ENCODE assay signal across 8 cellular contexts in genomic region chr1:153509729-153510354, GRCh38. TPM values are rescaled to one million over a fixed set of nuclear protein-coding genes. Genes with fewer than 3 reads are reported as not detected.
DNase-seq lines count a peak whose midpoint lies in the region; ATAC-seq, FAIRE-seq and TF ChIP-seq lines count a peak whose summit lies in the region.

No MANE protein-coding gene starts in this region.

- no peaks in the 10 kb centered on the region for H3K27me3 ChIP-seq in GM12878 (replicated peaks in 1 of 2; ENCODE audit: control insufficient read depth in 2 of 2, insufficient read depth in 2 of 2, low read length in 1 of 2)
- H3K27me3 ChIP-seq in mesenchymal stem cell (ENCODE audit: control insufficient read depth in 1 of 2, insufficient read depth in 1 of 2, low read length in 2 of 2) = no peaks in the 10 kb centered on the region
- no peaks in the 10 kb centered on the region for H3K27me3 ChIP-seq in suprapubic skin
- H3K27me3 ChIP-seq in neuronal stem cell (ENCODE audit: control insufficient read depth in 3 of 3, insufficient read depth in 3 of 3, low read depth in 1 of 3, low read length in 3 of 3) = peaks cover 0 to 14% (median 0%) of the 10 kb centered on the region in 3 experiments

- ATAC-seq in GM12878 (peak; percentile 89), GM21529 (IDR thresholded peaks at IDR 0.05; ENCODE audit: unreplicated experiment) (no peak)

- H4K8ac ChIP-seq in mesenchymal stem cell (ENCODE audit: low read length) (no peak overlapping the region), neuronal stem cell (ENCODE audit: low read depth, low read length) (no peak overlapping the region)

- H3K18ac ChIP-seq in mesenchymal stem cell (ENCODE audit: low read depth in 1 of 2, low read length in 2 of 2) (no peak overlapping the region), neuronal stem cell (ENCODE audit: low read length) (no peak overlapping the region)

- H2BK5ac ChIP-seq in mesenchymal stem cell (ENCODE audit: low read depth, low read length, poor library complexity, severe bottlenecking) = no peak overlapping the region
- H2BK5ac ChIP-seq in neuronal stem cell (ENCODE audit: low read length) = no peak overlapping the region

- H3K4me3 ChIP-seq in LNCaP clone FGC (ENCODE audit: low read depth, low read length) (no peak overlapping the region), GM12878 (no peak overlapping the region), mesenchymal stem cell (ENCODE audit: insufficient read depth in 1 of 2, low read depth in 1 of 2, low read length in 2 of 2) (no peak overlapping the region), suprapubic skin (no peak overlapping the region), neuronal stem cell (ENCODE audit: low read length in 2 of 2) (no peak overlapping the region)

- TF ChIP-seq EP300 in GM12878 (IDR thresholded peaks at IDR 0.05; ENCODE audit: borderline replicate concordance in 1 of 2, control insufficient read depth in 1 of 2, low read depth in 2 of 2, low read length in 2 of 2) (no peak), suprapubic skin (IDR thresholded peaks at IDR 0.05) (no peak)

- H2AK5ac ChIP-seq in mesenchymal stem cell (ENCODE audit: low read length, severe bottlenecking) (no peak overlapping the region), neuronal stem cell (ENCODE audit: low read depth, low read length) (no peak overlapping the region)

- H3K4me2 ChIP-seq in GM12878 (ENCODE audit: control insufficient read depth, insufficient read depth) = no peak overlapping the region
- no peak overlapping the region for H3K4me2 ChIP-seq in mesenchymal stem cell (ENCODE audit: low read length, poor library complexity, severe bottlenecking)
- H3K4me2 ChIP-seq in neuronal stem cell (ENCODE audit: insufficient read depth, low read length, poor library complexity, severe bottlenecking) = no peak overlapping the region

- peak overlapping the region in 1 of 2 experiments; percentile 75 for H2BK12ac ChIP-seq in mesenchymal stem cell (ENCODE audit: low read length in 2 of 2)
- no peak overlapping the region for H2BK12ac ChIP-seq in neuronal stem cell (ENCODE audit: low read length)

- no peaks in the 10 kb centered on the region for H3K79me2 ChIP-seq in GM12878 (ENCODE audit: control insufficient read depth, insufficient read depth, low read length)

- 1% methylated on average over 4 of the region's 4 CpGs for WGBS in GM12878 (ENCODE audit: insufficient coverage, insufficient replicate concordance, low lambda C conversion rate, missing lambda C conversion rate)
- 36% methylated on average over 3 of the region's 4 CpGs for WGBS in mesenchymal stem cell
- 59% methylated on average over 4 of the region's 4 CpGs for WGBS in suprapubic skin
- WGBS in neuronal stem cell (ENCODE audit: extremely low coverage in 2 of 2, insufficient read length in 2 of 2, insufficient replicate concordance in 1 of 2), 2 donors = no CpG with 5 or more reads among the region's 4 CpGs

- H3K9me3 ChIP-seq in GM12878 (replicated peaks; ENCODE audit: control insufficient read depth, insufficient read depth, low read length) (no peaks in the 10 kb centered on the region), mesenchymal stem cell (ENCODE audit: control insufficient read depth, low read length) (no peaks in the 10 kb centered on the region), suprapubic skin (no peaks in the 10 kb centered on the region), neuronal stem cell (replicated peaks in 1 of 2; ENCODE audit: control insufficient read depth in 2 of 2, insufficient read depth in 1 of 2, low read depth in 1 of 2, low read length in 2 of 2) (peaks cover 0 to 1% of the 10 kb centered on the region in 2 donors)

- FAIRE-seq in TTC549 (lab: Jason Lieb, UNC) (peak; percentile 69), GM12878 (lab: Jason Lieb, UNC) (peak; percentile 80)

- H2BK15ac ChIP-seq in mesenchymal stem cell (ENCODE audit: low read depth, poor library complexity, severe bottlenecking) (no peak overlapping the region), neuronal stem cell (ENCODE audit: low read length) (no peak overlapping the region)

- SMC1A ChIA-PET in GM12878 (lab: Charles Lee; ENCODE audit: uncharacterized antibody, unreplicated experiment) = interaction anchor here (0.9 to 3.7 kb wide), 17 partner anchors 11 to 235 kb away, joined by 3 to 41 read pairs (median 9); partner anchors contain the start of gene S100A6

- TF ChIP-seq POLR2A in GM12878 (IDR thresholded peaks at IDR 0.05; ENCODE audit: low read depth, low read length) = no peak
- TF ChIP-seq POLR2A in suprapubic skin (IDR thresholded peaks at IDR 0.05) = no peak

- H3K23ac ChIP-seq in mesenchymal stem cell (ENCODE audit: low read length in 2 of 2) (no peak overlapping the region), neuronal stem cell (ENCODE audit: low read depth, low read length, poor library complexity) (no peak overlapping the region)

- H3K36me3 ChIP-seq in GM12878 (ENCODE audit: control insufficient read depth in 2 of 2, insufficient read depth in 2 of 2, low read length in 1 of 2) (no peaks in the 10 kb centered on the region), mesenchymal stem cell (ENCODE audit: control insufficient read depth in 1 of 2, insufficient read depth in 2 of 2, low read depth in 1 of 2, low read length in 2 of 2) (no peaks in the 10 kb centered on the region), suprapubic skin (no peaks in the 10 kb centered on the region), neuronal stem cell (replicated peaks in 1 of 2; ENCODE audit: control insufficient read depth in 2 of 2, insufficient read depth in 2 of 2, low read length in 2 of 2) (no peaks in the 10 kb centered on the region)

- no peaks in the 10 kb centered on the region for H4K20me1 ChIP-seq in GM12878 (ENCODE audit: control insufficient read depth, insufficient read depth)

- POLR2A ChIA-PET in GM12878 (lab: Charles Lee) = no interaction called here

- TF ChIP-seq CTCF in LNCaP clone FGC (IDR thresholded peaks at IDR 0.05; ENCODE audit: control insufficient read depth, extremely low read depth, insufficient read depth) (peak; percentile 70), GM12878 (IDR thresholded peaks at IDR 0.05 in 2 of 3, conservative IDR thresholded peaks at IDR 0.05 in 1 of 3; ENCODE audit: control insufficient read depth in 2 of 3, extremely low read depth in 1 of 3, insufficient read depth in 1 of 3, low read depth in 3 of 3, low read length in 3 of 3) (peak; percentile 78 to 86 (median 82)), suprapubic skin (IDR thresholded peaks at IDR 0.05) (peak; percentile 28 to 45)

- H4K91ac ChIP-seq in mesenchymal stem cell (ENCODE audit: low read length) (no peak overlapping the region), neuronal stem cell (ENCODE audit: low read depth, low read length, poor library complexity) (no peak overlapping the region)

- no peak overlapping the region for H3K14ac ChIP-seq in mesenchymal stem cell (ENCODE audit: low read length in 2 of 2)
- no peak overlapping the region for H3K14ac ChIP-seq in neuronal stem cell (ENCODE audit: low read length)

- in situ Hi-C loops in GM12878 (cut with MboI) = loop anchor here (5.0 to 10.0 kb wide), 2 partner anchors 52 to 485 kb away; partner anchors contain the start of gene RPS27

- H3K4me1 ChIP-seq in GM12878 (ENCODE audit: control insufficient read depth, insufficient read depth, low read length) = no peaks in the 10 kb centered on the region
- peaks cover 20% of the 10 kb centered on the region for H3K4me1 ChIP-seq in mesenchymal stem cell (ENCODE audit: control insufficient read depth, insufficient read depth, low read depth, low read length)
- peaks cover 31% of the 10 kb centered on the region for H3K4me1 ChIP-seq in suprapubic skin
- H3K4me1 ChIP-seq in neuronal stem cell (ENCODE audit: control insufficient read depth in 2 of 2, insufficient read depth in 1 of 2, low read depth in 1 of 2, low read length in 2 of 2) = no peaks in the 10 kb centered on the region

- H3K79me1 ChIP-seq in mesenchymal stem cell (replicated peaks; ENCODE audit: low read length, poor library complexity, severe bottlenecking) (no peaks in the 10 kb centered on the region), neuronal stem cell (ENCODE audit: low read depth, low read length) (no peaks in the 10 kb centered on the region)

- no TSS peak for BruUV-seq in GM12878 (replicated peaks; lab: Mats Ljungman, UMichigan)

- DNase-seq in Daoy (ENCODE audit: low read depth) (peak; percentile 67), LNCaP clone FGC (ENCODE audit: low read depth) (no peak), GM12878 (ENCODE audit: low read depth, low spot score) (no peak), mesenchymal stem cell (peak; percentile 43), suprapubic skin (ENCODE audit: low spot score in 2 of 2) (peak in 1 of 2 donors; percentile 78), neuronal stem cell (ENCODE audit: low spot score) (no peak)

- no peak overlapping the region for H3K9ac ChIP-seq in GM12878 (ENCODE audit: control insufficient read depth, insufficient read depth, low read length)
- H3K9ac ChIP-seq in mesenchymal stem cell (ENCODE audit: low read length) = no peak overlapping the region
- no peak overlapping the region for H3K9ac ChIP-seq in neuronal stem cell (ENCODE audit: low read depth, low read length, poor library complexity)

- CTCF ChIA-PET in GM12878 (lab: Yijun Ruan, JAX) = interaction anchor here (0.6 to 7.3 kb wide), 31 partner anchors 8 to 1116 kb away, joined by 3 to 191 read pairs (median 7); partner anchors contain the start of genes CHTOP, JTB, S100A1 and S100A13

- peak; percentile 63 for TF ChIP-seq RAD21 in GM12878 (IDR thresholded peaks at IDR 0.05; ENCODE audit: insufficient read depth, low read depth, low read length)

- RAD21 ChIA-PET in GM12878 (lab: Charles Lee; ENCODE audit: unreplicated experiment) = interaction anchor here (1.2 to 4.5 kb wide), 4 partner anchors 22 to 63 kb away, joined by 5 to 59 read pairs (median 26); partner anchors contain the start of gene S100A2

- H3K27ac ChIP-seq in GM12878 (ENCODE audit: control insufficient read depth, insufficient read depth) (no peak overlapping the region), mesenchymal stem cell (ENCODE audit: low read length, poor library complexity, severe bottlenecking) (no peak overlapping the region), suprapubic skin (no peak overlapping the region), neuronal stem cell (replicated peaks; ENCODE audit: low read length) (no peak overlapping the region)

- no peak overlapping the region for H2AFZ ChIP-seq in GM12878 (ENCODE audit: control insufficient read depth, low read depth, low read length)
- H2AFZ ChIP-seq in mesenchymal stem cell (ENCODE audit: low read depth, low read length) = no peak overlapping the region
- no peak overlapping the region for H2AFZ ChIP-seq in neuronal stem cell (ENCODE audit: low read length)

- intact Hi-C loops in GM12878 (cut with micrococcal nuclease; ENCODE audit: unreplicated experiment) = loop anchor here (2.0 to 5.0 kb wide), 3 partner anchors 107 to 237 kb away; partner anchors contain the start of genes ILF2 and S100A14

- H2BK120ac ChIP-seq in mesenchymal stem cell (ENCODE audit: low read depth, low read length) = no peak overlapping the region
- no peak overlapping the region for H2BK120ac ChIP-seq in neuronal stem cell (ENCODE audit: low read depth, low read length)

- no peak overlapping the region for H3K4ac ChIP-seq in mesenchymal stem cell (ENCODE audit: low read depth in 1 of 2, low read length in 2 of 2)
- no peak overlapping the region for H3K4ac ChIP-seq in neuronal stem cell (ENCODE audit: low read length)

RNA-seq across cellular contexts. Expression of gene S100A6, which starts 25.9 kb away (rescaled TPM):
- total RNA-seq in Daoy (2014; rRNA removed; shearing (Covaris generic)) = 428 and 491 TPM in 2 replicates
- 1.7 and 5.0 TPM in 2 replicates for total RNA-seq in GM12878 (2013; cell fraction: nucleolus; rRNA removed)
- total RNA-seq in GM12878 (2014; rRNA removed) (44.6 and 48.4 TPM in 2 replicates), GM12878 (2014; rRNA removed; fragmentation: Illumina TruSeq; extraction: Trizol) (45.7 and 46.9 TPM in 2 replicates), GM12878 (2021) (54.6 and 55.4 TPM in 2 replicates), suprapubic skin (100 to 1,000 TPM; 135 to 264 (median 241) TPM)
- 8.1 TPM for polyA plus RNA-seq in GM12878 (2011; ENCODE audit: low read depth)
- polyA plus RNA-seq in GM12878 (2011; rRNA removed) (5.3 and 7.2 TPM in 2 replicates), GM12878 (2014; fragmentation: Illumina TruSeq; extraction: Trizol) (10.5 and 15.0 TPM in 2 replicates), GM12878 (2014; fragmentation: Nextera tagmentation; extraction: Ambion mirVana) (100 to 1,000 TPM; 109 to 121 TPM), GM12878 (2014; rRNA removed) (59.1 and 60.2 TPM in 2 replicates), GM12878 (2016; fragmentation: Nextera tagmentation; extraction: Ambion mirVana) (10 to 100 TPM; 28.8 to 32.3 TPM)
- polyA plus RNA-seq in GM12878 (2011; cell fraction: cytosol; rRNA removed) = 6.2 and 11.8 TPM in 2 replicates
- polyA plus RNA-seq in GM12878 (2011; cell fraction: nucleus; rRNA removed) = 2.4 and 9.4 TPM in 2 replicates
- polyA plus RNA-seq in GM12878 (2012) = 11.8 and 23.8 TPM in 2 replicates
- polyA minus RNA-seq in GM12878 (2011; rRNA and poly(A)+ RNA removed) = 3.4 and 7.7 TPM in 2 replicates
- 33.4 and 45.6 TPM in 2 replicates for polyA minus RNA-seq in GM12878 (2011; cell fraction: cytosol; rRNA and poly(A)+ RNA removed)
- 7.1 and 7.4 TPM in 2 replicates for polyA minus RNA-seq in GM12878 (2011; cell fraction: nucleus; rRNA and poly(A)+ RNA removed)
- 1,233 TPM for polyA plus RNA-seq in mesenchymal stem cell (2013, experiment 1 of 2)
- polyA plus RNA-seq in mesenchymal stem cell (2013, experiment 2 of 2) = 1,286 TPM
- polyA plus RNA-seq in neuronal stem cell (2013, experiment 1 of 2) = 17.2 TPM
- polyA plus RNA-seq in neuronal stem cell (2013, experiment 2 of 2) = 17.4 TPM

RNA-seq across cellular contexts. Expression of gene S100A5, which starts 30.9 kb away (rescaled TPM):
- 0.34 TPM in 1 of 2 replicates, not detected in the other for total RNA-seq in Daoy (2014; rRNA removed; shearing (Covaris generic))
- not detected in 2 replicates for total RNA-seq in GM12878 (2013; cell fraction: nucleolus; rRNA removed)
- not detected in 2 replicates for total RNA-seq in GM12878 (2014; rRNA removed)
- total RNA-seq in GM12878 (2014; rRNA removed; fragmentation: Illumina TruSeq; extraction: Trizol) = 0.63 TPM in 1 of 2 replicates, not detected in the other
- 0.45 and 0.49 TPM in 2 replicates for total RNA-seq in GM12878 (2021)
- polyA plus RNA-seq in GM12878 (2011; ENCODE audit: low read depth) = not detected
- polyA plus RNA-seq in GM12878 (2011; rRNA removed) = not detected in 2 replicates
- polyA plus RNA-seq in GM12878 (2011; cell fraction: cytosol; rRNA removed) = 0.22 TPM in 1 of 2 replicates, not detected in the other
- not detected in 2 replicates for polyA plus RNA-seq in GM12878 (2011; cell fraction: nucleus; rRNA removed)
- polyA plus RNA-seq in GM12878 (2012) = 0.83 TPM in 1 of 2 replicates, not detected in the other
- not detected in 2 replicates for polyA plus RNA-seq in GM12878 (2014; fragmentation: Illumina TruSeq; extraction: Trizol)
- polyA plus RNA-seq in GM12878 (2014; fragmentation: Nextera tagmentation; extraction: Ambion mirVana) = under 1 TPM; 0.47 to 0.75 TPM
- polyA plus RNA-seq in GM12878 (2014; rRNA removed) = 0.28 TPM in 1 of 2 replicates, not detected in the other
- not detected for polyA plus RNA-seq in GM12878 (2016; fragmentation: Nextera tagmentation; extraction: Ambion mirVana)
- polyA minus RNA-seq in GM12878 (2011; rRNA and poly(A)+ RNA removed) = not detected in 2 replicates
- not detected in 2 replicates for polyA minus RNA-seq in GM12878 (2011; cell fraction: cytosol; rRNA and poly(A)+ RNA removed)
- not detected in 2 replicates for polyA minus RNA-seq in GM12878 (2011; cell fraction: nucleus; rRNA and poly(A)+ RNA removed)
- polyA plus RNA-seq in mesenchymal stem cell (2013, experiment 1 of 2) = 0.08 TPM
- not detected for polyA plus RNA-seq in mesenchymal stem cell (2013, experiment 2 of 2)
- not detected for total RNA-seq in suprapubic skin
- not detected for polyA plus RNA-seq in neuronal stem cell (2013, experiment 1 of 2)
- not detected for polyA plus RNA-seq in neuronal stem cell (2013, experiment 2 of 2)

RNA-seq across cellular contexts. Expression of gene S100A4, which starts 35.8 kb away (rescaled TPM):
- total RNA-seq in Daoy (2014; rRNA removed; shearing (Covaris generic)) = 15.7 and 20.6 TPM in 2 replicates
- total RNA-seq in GM12878 (2013; cell fraction: nucleolus; rRNA removed) = 3.0 and 3.6 TPM in 2 replicates
- total RNA-seq in GM12878 (2014; rRNA removed) = 19.9 and 25.9 TPM in 2 replicates
- 26.2 and 30.4 TPM in 2 replicates for total RNA-seq in GM12878 (2014; rRNA removed; fragmentation: Illumina TruSeq; extraction: Trizol)
- 29.5 and 34.0 TPM in 2 replicates for total RNA-seq in GM12878 (2021)
- 13.4 TPM for polyA plus RNA-seq in GM12878 (2011; ENCODE audit: low read depth)
- 10.3 and 14.2 TPM in 2 replicates for polyA plus RNA-seq in GM12878 (2011; rRNA removed)
- 15.2 and 20.3 TPM in 2 replicates for polyA plus RNA-seq in GM12878 (2011; cell fraction: cytosol; rRNA removed)
- polyA plus RNA-seq in GM12878 (2011; cell fraction: nucleus; rRNA removed) = 6.0 and 9.9 TPM in 2 replicates
- 7.0 and 13.3 TPM in 2 replicates for polyA plus RNA-seq in GM12878 (2012)
- polyA plus RNA-seq in GM12878 (2014; fragmentation: Illumina TruSeq; extraction: Trizol) = 26.2 and 28.4 TPM in 2 replicates
- 100 to 1,000 TPM in 1 of 2 experiments, 10 to 100 TPM in 1; 73.9 to 104 TPM for polyA plus RNA-seq in GM12878 (2014; fragmentation: Nextera tagmentation; extraction: Ambion mirVana)
- 43.8 and 45.8 TPM in 2 replicates for polyA plus RNA-seq in GM12878 (2014; rRNA removed)
- polyA plus RNA-seq in GM12878 (2016; fragmentation: Nextera tagmentation; extraction: Ambion mirVana) = 1 to 10 TPM; 4.3 to 9.9 TPM
- polyA minus RNA-seq in GM12878 (2011; rRNA and poly(A)+ RNA removed) = 2.9 and 9.0 TPM in 2 replicates
- 9.4 and 9.9 TPM in 2 replicates for polyA minus RNA-seq in GM12878 (2011; cell fraction: cytosol; rRNA and poly(A)+ RNA removed)
- 1.5 and 1.7 TPM in 2 replicates for polyA minus RNA-seq in GM12878 (2011; cell fraction: nucleus; rRNA and poly(A)+ RNA removed)
- polyA plus RNA-seq in mesenchymal stem cell (2013, experiment 1 of 2) = 636 TPM
- polyA plus RNA-seq in mesenchymal stem cell (2013, experiment 2 of 2) = 654 TPM
- total RNA-seq in suprapubic skin = 100 to 1,000 TPM in 3 of 4 donors, 10 to 100 TPM in 1; 89.3 to 229 (median 175) TPM
- 51.2 TPM for polyA plus RNA-seq in neuronal stem cell (2013, experiment 1 of 2)
- 52.2 TPM for polyA plus RNA-seq in neuronal stem cell (2013, experiment 2 of 2)

RNA-seq across cellular contexts. Expression of gene S100A3, which starts 39.2 kb away (rescaled TPM):
- 9.0 and 12.2 TPM in 2 replicates for total RNA-seq in Daoy (2014; rRNA removed; shearing (Covaris generic))
- total RNA-seq in GM12878 (2013; cell fraction: nucleolus; rRNA removed) = not detected in 2 replicates
- total RNA-seq in GM12878 (2014; rRNA removed) = not detected in 2 replicates
- not detected in 2 replicates for total RNA-seq in GM12878 (2014; rRNA removed; fragmentation: Illumina TruSeq; extraction: Trizol)
- 0.29 TPM in 1 of 2 replicates, not detected in the other for total RNA-seq in GM12878 (2021)
- polyA plus RNA-seq in GM12878 (2011; ENCODE audit: low read depth) = not detected
- 0.32 and 0.45 TPM in 2 replicates for polyA plus RNA-seq in GM12878 (2011; rRNA removed)
- polyA plus RNA-seq in GM12878 (2011; cell fraction: cytosol; rRNA removed) = 0.39 and 0.57 TPM in 2 replicates
- polyA plus RNA-seq in GM12878 (2011; cell fraction: nucleus; rRNA removed) = not detected in 2 replicates
- not detected in 2 replicates for polyA plus RNA-seq in GM12878 (2012)
- polyA plus RNA-seq in GM12878 (2014; fragmentation: Illumina TruSeq; extraction: Trizol) = not detected in 2 replicates
- not detected for polyA plus RNA-seq in GM12878 (2014; fragmentation: Nextera tagmentation; extraction: Ambion mirVana)
- 0.32 TPM in 1 of 2 replicates, not detected in the other for polyA plus RNA-seq in GM12878 (2014; rRNA removed)
- polyA plus RNA-seq in GM12878 (2016; fragmentation: Nextera tagmentation; extraction: Ambion mirVana) = not detected
- polyA minus RNA-seq in GM12878 (2011; rRNA and poly(A)+ RNA removed) = 1.2 TPM in 1 of 2 replicates, not detected in the other
- not detected in 2 replicates for polyA minus RNA-seq in GM12878 (2011; cell fraction: cytosol; rRNA and poly(A)+ RNA removed)
- not detected in 2 replicates for polyA minus RNA-seq in GM12878 (2011; cell fraction: nucleus; rRNA and poly(A)+ RNA removed)
- polyA plus RNA-seq in mesenchymal stem cell (2013, experiment 1 of 2) = 17.9 TPM
- 18.8 TPM for polyA plus RNA-seq in mesenchymal stem cell (2013, experiment 2 of 2)
- total RNA-seq in suprapubic skin = 100 to 1,000 TPM in 1 of 4 donors, 10 to 100 TPM in 2, not detected in 1; 42.6 to 342 (median 88.0) TPM
- polyA plus RNA-seq in neuronal stem cell (2013, experiment 1 of 2) = 0.07 TPM
- 0.15 TPM for polyA plus RNA-seq in neuronal stem cell (2013, experiment 2 of 2)

RNA-seq across cellular contexts. Expression of gene S100A7, which starts 49.4 kb away (rescaled TPM):
- total RNA-seq in Daoy (2014; rRNA removed; shearing (Covaris generic)) = not detected in 2 replicates
- not detected in 2 replicates for total RNA-seq in GM12878 (2013; cell fraction: nucleolus; rRNA removed)
- total RNA-seq in GM12878 (2014; rRNA removed) = not detected in 2 replicates
- total RNA-seq in GM12878 (2014; rRNA removed; fragmentation: Illumina TruSeq; extraction: Trizol) = not detected in 2 replicates
- not detected in 2 replicates for total RNA-seq in GM12878 (2021)
- polyA plus RNA-seq in GM12878 (2011; ENCODE audit: low read depth) = not detected
- polyA plus RNA-seq in GM12878 (2011; rRNA removed) = not detected in 2 replicates
- polyA plus RNA-seq in GM12878 (2011; cell fraction: cytosol; rRNA removed) = not detected in 2 replicates
- not detected in 2 replicates for polyA plus RNA-seq in GM12878 (2011; cell fraction: nucleus; rRNA removed)
- polyA plus RNA-seq in GM12878 (2012) = not detected in 2 replicates
- polyA plus RNA-seq in GM12878 (2014; fragmentation: Illumina TruSeq; extraction: Trizol) = not detected in 2 replicates
- not detected for polyA plus RNA-seq in GM12878 (2014; fragmentation: Nextera tagmentation; extraction: Ambion mirVana)
- polyA plus RNA-seq in GM12878 (2014; rRNA removed) = not detected in 2 replicates
- not detected for polyA plus RNA-seq in GM12878 (2016; fragmentation: Nextera tagmentation; extraction: Ambion mirVana)
- not detected in 2 replicates for polyA minus RNA-seq in GM12878 (2011; rRNA and poly(A)+ RNA removed)
- not detected in 2 replicates for polyA minus RNA-seq in GM12878 (2011; cell fraction: cytosol; rRNA and poly(A)+ RNA removed)
- not detected in 2 replicates for polyA minus RNA-seq in GM12878 (2011; cell fraction: nucleus; rRNA and poly(A)+ RNA removed)
- not detected for polyA plus RNA-seq in mesenchymal stem cell (2013, experiment 1 of 2)
- not detected for polyA plus RNA-seq in mesenchymal stem cell (2013, experiment 2 of 2)
- 100 to 1,000 TPM in 1 of 4 donors, 10 to 100 TPM in 2, 1 to 10 TPM in 1; 5.1 to 107 (median 20.2) TPM for total RNA-seq in suprapubic skin
- not detected for polyA plus RNA-seq in neuronal stem cell (2013, experiment 1 of 2)
- not detected for polyA plus RNA-seq in neuronal stem cell (2013, experiment 2 of 2)

Comparison
In these comparisons a context has a peak if more than half of its experiments do, and no peak if none do; other contexts are left out.
1. DNase-seq: peak in Daoy (single experiment) and mesenchymal stem cell (single experiment); none in LNCaP clone FGC (single experiment), GM12878 (single experiment) and neuronal stem cell (single experiment).
2. Peak in every context shown above with its lines, with median percentiles within 50 percentile points of each other: CTCF ChIP-seq.